ENCODE assay signal across 18 cellular contexts in the genomic region with DNA sequence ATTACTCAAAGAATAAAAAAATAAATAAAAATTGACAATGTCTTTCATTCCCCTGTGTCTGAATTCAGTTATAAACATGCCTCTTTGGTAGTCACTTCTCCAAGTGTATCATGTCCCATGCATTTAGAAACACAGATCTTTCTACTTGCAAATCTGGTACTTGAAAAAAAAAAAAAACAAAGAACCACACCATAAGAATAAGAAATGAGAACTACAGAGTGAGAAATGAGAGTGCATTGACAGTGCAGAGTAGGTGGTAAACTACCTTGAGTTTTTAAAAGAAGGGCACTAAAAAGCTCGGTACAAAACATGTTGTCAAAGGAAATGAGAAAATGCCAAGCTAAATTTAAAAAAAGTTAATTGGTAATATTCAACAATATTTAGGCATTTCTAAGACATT.
DNase-seq lines count a peak whose midpoint lies in the region; ATAC-seq and TF ChIP-seq lines count a peak whose summit lies in the region.
"Had no signal": no experiment of that assay in that cellular context is flagged by ENCODE, and none has a peak within 500 bp of the region (broad histone marks: within the 10 kb centered on the region; RNA-seq: fewer than 3 reads in every experiment).

No MANE protein-coding gene starts in this region.

- DNase-seq in left ventricle myocardium inferior (no peak), cardiac septum (ENCODE audit: low spot score) (no peak), NCI-H146 treated with DMSO at 0.1 percent for 48 hours (lab: John Stamatoyannopoulos, UW; ENCODE audit: unreplicated experiment) (no peak)
- no peak for DNase-seq in activated T-cell treated with anti-CD3 and anti-CD28 coated beads, Interleukin-2, amount 50 U/mL, for 1 hour
- DNase-seq: AML-193; Caco-2; CD4-positive, alpha-beta T cell; GM23248 had no signal

- H3K27ac ChIP-seq in left ventricle myocardium inferior (replicated peaks) = peak overlapping the region; percentile 14
- H3K27ac ChIP-seq: 22Rv1, A549, C4-2B, GM23248, HL-60, KMS-11 had no signal

- H3K4me3 ChIP-seq in left ventricle myocardium inferior = no peak overlapping the region
- H3K4me3 ChIP-seq: A549, GM23248, HAP-1 had no signal

- no peaks in the 10 kb centered on the region for H3K27me3 ChIP-seq in left ventricle myocardium inferior (ENCODE audit: low read depth)

- TF ChIP-seq CTCF in left ventricle myocardium inferior (IDR thresholded peaks at IDR 0.05; ENCODE audit: borderline replicate concordance) = no peak

- H3K4me1 ChIP-seq in left ventricle myocardium inferior = peaks cover 38% of the 10 kb centered on the region
- H3K4me1 ChIP-seq: A549, Caco-2, HAP-1 had no signal

- intact Hi-C loops in left ventricle myocardium inferior (cut with micrococcal nuclease) (no loop called here), cardiac septum (cut with DNase I) (no loop called here)

- no peaks in the 10 kb centered on the region for H3K36me3 ChIP-seq in left ventricle myocardium inferior
- H3K36me3 ChIP-seq: HAP-1 had no signal

- H3K9me3 ChIP-seq in left ventricle myocardium inferior (replicated peaks) = no peaks in the 10 kb centered on the region
- H3K9me3 ChIP-seq: A549, Caco-2, HAP-1 had no signal

- ATAC-seq in GM18867 (IDR thresholded peaks at IDR 0.05; ENCODE audit: unreplicated experiment) (peak; percentile 56), HG02884 (IDR thresholded peaks at IDR 0.05; ENCODE audit: unreplicated experiment) (peak; percentile 60), HG03439 (IDR thresholded peaks at IDR 0.05; ENCODE audit: unreplicated experiment) (peak; percentile 63), GM21529 (IDR thresholded peaks at IDR 0.05; ENCODE audit: unreplicated experiment) (no peak)
- ATAC-seq: A549 had no signal
